ENCODE assay signal across 8 cellular contexts in the genomic region with DNA sequence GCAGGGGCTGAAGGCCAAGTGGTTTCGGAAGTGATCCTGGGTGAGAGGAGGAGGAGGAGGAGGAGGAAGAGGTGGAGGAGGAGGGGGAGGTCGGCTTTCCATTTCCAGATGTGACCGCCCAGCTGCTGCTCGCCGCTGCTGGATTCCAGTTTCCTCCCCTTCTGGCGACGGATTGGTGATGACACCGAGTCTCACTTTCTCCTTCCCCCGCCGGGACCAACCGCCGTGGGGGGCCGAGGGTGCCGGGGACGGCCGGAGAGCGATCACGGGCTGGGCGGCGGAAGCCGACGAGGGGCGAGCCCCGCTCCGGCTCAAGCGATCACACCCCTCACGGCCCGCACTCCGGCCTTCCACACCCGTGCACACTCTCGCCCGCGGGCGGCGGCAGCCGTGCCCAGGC. TPM values are rescaled to one million over a fixed set of nuclear protein-coding genes. Genes with fewer than 3 reads are reported as not detected.
A peak's percentile ranks its signal among the peaks of the same experiment; 100 is the strongest.
DNase-seq lines count a peak whose midpoint lies in the region; ATAC-seq, FAIRE-seq and TF ChIP-seq lines count a peak whose summit lies in the region.
"Not testable (repeated sequence)": the region's sequence is repeated elsewhere in the genome, so short reads cannot be mapped to it uniquely, and the experiment has no call there.

No MANE protein-coding gene starts in this region.

- not testable (repeated sequence) for H3K36me3 ChIP-seq in astrocyte (ENCODE audit: insufficient read depth, low read length); lung (ENCODE audit: control insufficient read depth in 2 of 2, insufficient read depth in 2 of 2, low read length in 2 of 2); skeletal muscle tissue (ENCODE audit: control insufficient read depth in 3 of 3, insufficient read depth in 3 of 3, low read length in 3 of 3); vagina

- not testable (repeated sequence) for TF ChIP-seq POLR2A in GM12891 (IDR thresholded peaks at IDR 0.05; ENCODE audit: low read depth, low read length); vagina (IDR thresholded peaks at IDR 0.05)

- peak overlapping the region; percentile 70 for H3K4me2 ChIP-seq in astrocyte (ENCODE audit: low read length)

- peak overlapping the region; percentile 52 for H2AFZ ChIP-seq in astrocyte (ENCODE audit: low read depth, low read length)

- FAIRE-seq in GM12891 (lab: Jason Lieb, UNC); astrocyte (lab: Jason Lieb, UNC): not testable (repeated sequence)

- intact Hi-C loops in vagina (cut with DNase I) = not testable (repeated sequence)

- H3K9ac ChIP-seq in astrocyte (ENCODE audit: low read length) (peak overlapping the region; percentile 50), skeletal muscle tissue (ENCODE audit: low read depth in 1 of 3, low read length in 3 of 3) (peak overlapping the region in 1 of 3 donors; percentile 8)

- H3K4me3 ChIP-seq in astrocyte (ENCODE audit: insufficient read depth, low read depth, low read length) = peak overlapping the region; percentile 54
- H3K4me3 ChIP-seq in fibroblast of the aortic adventitia (ENCODE audit: low read depth, low read length) = peak overlapping the region; percentile 63
- peak overlapping the region; percentile 47 for H3K4me3 ChIP-seq in lung
- H3K4me3 ChIP-seq in skeletal muscle tissue (ENCODE audit: low read length in 3 of 3) = peak overlapping the region; percentile 23 to 51 (median 45)
- peak overlapping the region; percentile 53 to 61 for H3K4me3 ChIP-seq in vagina

- not testable (repeated sequence) for TF ChIP-seq CTCF in astrocyte (IDR thresholded peaks at IDR 0.05; ENCODE audit: insufficient read depth, low read depth, low read length); fibroblast of the aortic adventitia (IDR thresholded peaks at IDR 0.05; ENCODE audit: insufficient read depth, low read length); lung (IDR thresholded peaks at IDR 0.05; ENCODE audit: control extremely low read depth, extremely low read depth); vagina (IDR thresholded peaks at IDR 0.05)

- peak overlapping the region; percentile 84 for H3K4me3 Mint-ChIP-seq in astrocyte (ENCODE audit: unreplicated experiment)

- H4K20me1 ChIP-seq in astrocyte (ENCODE audit: insufficient read depth, low read length) = not testable (repeated sequence)

- not testable (repeated sequence) for H3K9me3 Mint-ChIP-seq in astrocyte (ENCODE audit: unreplicated experiment)

- 0% methylated on average over 1 to 34 of the region's 36 CpGs for WGBS in lung, 2 donors

- not testable (repeated sequence) for H3K36me3 Mint-ChIP-seq in astrocyte (ENCODE audit: low read depth, unreplicated experiment)

- not testable (repeated sequence) for H3K79me2 ChIP-seq in astrocyte (ENCODE audit: insufficient read depth, low read length)

- not testable (repeated sequence) for H3K27me3 Mint-ChIP-seq in astrocyte (ENCODE audit: low read depth, unreplicated experiment)

- not testable (repeated sequence) for H3K27ac ChIP-seq in astrocyte (ENCODE audit: low read depth, low read length); skeletal muscle tissue (ENCODE audit: low read depth, low read length)
- H3K27ac ChIP-seq in lung (ENCODE audit: low read depth in 1 of 2, low read length in 1 of 2) = peak overlapping the region in 1 of 2 donors; percentile 70
- H3K27ac ChIP-seq in vagina = peak overlapping the region; percentile 66

- peak overlapping the region; percentile 88 for H3K27ac Mint-ChIP-seq in astrocyte (ENCODE audit: unreplicated experiment)

- not testable (repeated sequence) for H3K9me3 ChIP-seq in astrocyte (ENCODE audit: insufficient read depth, low read depth, low read length); lung (ENCODE audit: control insufficient read depth in 2 of 2, insufficient read depth in 1 of 2, low read length in 1 of 2); skeletal muscle tissue (ENCODE audit: control insufficient read depth in 3 of 3, low read length in 3 of 3); vagina

- not testable (repeated sequence) for ATAC-seq in lung (ENCODE audit: insufficient read depth, low FRiP score)

- not testable (repeated sequence) for H3K27me3 ChIP-seq in astrocyte (ENCODE audit: insufficient read depth, low read length); lung (ENCODE audit: control insufficient read depth, insufficient read depth); skeletal muscle tissue (ENCODE audit: control insufficient read depth in 3 of 3, insufficient read depth in 3 of 3, low read length in 3 of 3); vagina

- DNase-seq in GM12891 (ENCODE audit: insufficient read length, low spot score) (peak; percentile 28), NCI-H748 (lab: John Stamatoyannopoulos, UW; ENCODE audit: unreplicated experiment) (peak; percentile 34), astrocyte (ENCODE audit: low read depth) (peak; percentile 0), fibroblast of the aortic adventitia (ENCODE audit: low read depth) (peak; percentile 16), lung (ENCODE audit: low spot score) (peak; percentile 54)
- DNase-seq in activated CD4-positive, CD25-positive, alpha-beta regulatory T cell treated with anti-CD3 and anti-CD28 coated beads, Interleukin-2, amount 50 U/mL, for 72 hours = peak; percentile 63
- DNase-seq in vagina (ENCODE audit: extremely low spot score in 2 of 2) = not testable (repeated sequence)

- not testable (repeated sequence) for H3K4me1 ChIP-seq in astrocyte (ENCODE audit: insufficient read depth, low read length); lung (ENCODE audit: control insufficient read depth in 2 of 2, insufficient read depth in 2 of 2, low read length in 2 of 2); skeletal muscle tissue (ENCODE audit: control insufficient read depth in 3 of 3, insufficient read depth in 3 of 3, low read length in 3 of 3); vagina

- H3K4me1 Mint-ChIP-seq in astrocyte (ENCODE audit: low read depth, unreplicated experiment) = not testable (repeated sequence)

RNA-seq across cellular contexts. Expression of gene PPIAL4D, which starts 26.1 kb away (rescaled TPM):
- not detected for polyA plus RNA-seq in GM12891 (2012; ENCODE audit: low read depth, missing spikeins)
- total RNA-seq in astrocyte (not detected in 2 replicates), fibroblast of the aortic adventitia (ENCODE audit: low replicate concordance) (not detected in 2 replicates), lung (not detected), skeletal muscle tissue (not detected), vagina (not detected)
- polyA plus RNA-seq in lung = not detected
